In genomic region chr6:127971386-127971785, GRCh38 we compare ENCODE assay signal across 18 cellular contexts.
DNase-seq lines count a peak whose midpoint lies in the region; ATAC-seq and TF ChIP-seq lines count a peak whose summit lies in the region.
"Had no signal": no experiment of that assay in that cellular context is flagged by ENCODE, and none has a peak within 500 bp of the region (broad histone marks: within the 10 kb centered on the region; RNA-seq: fewer than 3 reads in every experiment).

No MANE protein-coding gene starts in this region.

- no peaks in the 10 kb centered on the region for H3K9me3 Mint-ChIP-seq in CD8-positive, alpha-beta T cell
- H3K9me3 Mint-ChIP-seq in GM23338 (no peaks in the 10 kb centered on the region), endodermal cell (no peaks in the 10 kb centered on the region)
- H3K9me3 Mint-ChIP-seq in T-helper 2 cell treated with Interferon-gamma antibody and Interleukin-4, amounts not matched to agents 5 μg/mL and 100 μg/mL, for 36 hours: peaks cover 37% of the 10 kb centered on the region

- H3K9me2 ChIP-seq in GM23338 (ENCODE audit: insufficient read depth): no peaks in the 10 kb centered on the region

- H3K4me1 Mint-ChIP-seq in CD8-positive, alpha-beta T cell (ENCODE audit: low read depth): peaks cover 82% of the 10 kb centered on the region
- H3K4me1 Mint-ChIP-seq in GM23338 (peaks cover 2% of the 10 kb centered on the region; the same call in 1 of the 3 replicates), endodermal cell (no peaks in the 10 kb centered on the region)
- H3K4me1 Mint-ChIP-seq in T-helper 2 cell treated with Interferon-gamma antibody and Interleukin-4, amounts not matched to agents 5 μg/mL and 100 μg/mL, for 36 hours (ENCODE audit: low read depth): peaks cover 61% of the 10 kb centered on the region

- 93 to 97% methylated on average over 2 of the region's 2 CpGs for WGBS in endodermal cell (ENCODE audit: insufficient coverage in 1 of 2, insufficient read length in 1 of 2), 2 experiments
- WGBS in ovary, 3 donors: 93 to 97% (median 95%) methylated on average over 2 of the region's 2 CpGs

- H3K27me3 ChIP-seq in CD8-positive, alpha-beta T cell (ENCODE audit: insufficient read depth, low read length): no peaks in the 10 kb centered on the region
- no peaks in the 10 kb centered on the region for H3K27me3 ChIP-seq in GM23338 (ENCODE audit: insufficient read depth)
- H3K27me3 ChIP-seq in endodermal cell (ENCODE audit: control insufficient read depth, insufficient read depth, low read length, poor library complexity, severe bottlenecking): no peaks in the 10 kb centered on the region
- H3K27me3 ChIP-seq in foreskin keratinocyte: no peaks in the 10 kb centered on the region
- no peaks in the 10 kb centered on the region for H3K27me3 ChIP-seq in ovary
- H3K27me3 ChIP-seq: ascending aorta, BLaER1, tibial artery had no signal

- H3K36me3 ChIP-seq in CD8-positive, alpha-beta T cell (ENCODE audit: insufficient read depth, low read length): no peaks in the 10 kb centered on the region
- peaks cover 4% of the 10 kb centered on the region; the same call in 1 of the 2 replicates for H3K36me3 ChIP-seq in GM23338 (ENCODE audit: insufficient read depth)
- H3K36me3 ChIP-seq in endodermal cell (ENCODE audit: control insufficient read depth, insufficient read depth, low read length): peaks cover 46% of the 10 kb centered on the region
- H3K36me3 ChIP-seq in ovary: no peaks in the 10 kb centered on the region

- peak overlapping the region; percentile 79 for H3K27ac ChIP-seq in CD8-positive, alpha-beta T cell (ENCODE audit: low read depth, low read length)
- H3K27ac ChIP-seq in GM23338 (ENCODE audit: low read depth): no peak overlapping the region
- no peak overlapping the region for H3K27ac ChIP-seq in endodermal cell (ENCODE audit: low read depth, low read length)
- no peak overlapping the region for H3K27ac ChIP-seq in foreskin keratinocyte
- no peak overlapping the region for H3K27ac ChIP-seq in ovary
- H3K27ac ChIP-seq: ascending aorta, BLaER1, coronary artery, tibial artery had no signal

- no peaks in the 10 kb centered on the region for H4K20me1 ChIP-seq in GM23338 (replicated peaks; ENCODE audit: insufficient read depth)
- H4K20me1 ChIP-seq: BLaER1 had no signal

- CTCF ChIA-PET in CD8-positive, alpha-beta T cell (lab: Charles Lee): interaction anchor here (1.0 to 2.6 kb wide), 3 partner anchors 53 to 116 kb away, joined by 6 to 8 read pairs (median 8); partner anchors contain the start of gene THEMIS

- TF ChIP-seq POLR2A in ovary (IDR thresholded peaks at IDR 0.05): no peak

- DNase-seq in CD8-positive, alpha-beta T cell: no peak
- no peak for DNase-seq in GM23338 (ENCODE audit: low spot score)
- DNase-seq in T-helper 2 cell treated with Interferon-gamma antibody and Interleukin-4, amounts not matched to agents 5 μg/mL and 100 μg/mL, for 36 hours (ENCODE audit: low spot score): no peak
- DNase-seq in endodermal cell: no peak
- no peak for DNase-seq in foreskin keratinocyte
- DNase-seq in ovary: no peak
- DNase-seq: DMS79 treated with DMSO at 0.1 percent for 48 hours, kidney, MM.1S, NCI-H2029 treated with DMSO at 0.1 percent for 48 hours, NCI-H69, tibial artery had no signal

- H3K27ac Mint-ChIP-seq in CD8-positive, alpha-beta T cell: peak overlapping the region; percentile 97
- H3K27ac Mint-ChIP-seq in GM23338 (peak overlapping the region; percentile 35; the same call in 1 of the 2 replicates), endodermal cell (peak overlapping the region; percentile 2)
- peak overlapping the region; percentile 97 for H3K27ac Mint-ChIP-seq in T-helper 2 cell treated with Interferon-gamma antibody and Interleukin-4, amounts not matched to agents 5 μg/mL and 100 μg/mL, for 36 hours

- peaks cover 79% of the 10 kb centered on the region for H3K4me1 ChIP-seq in CD8-positive, alpha-beta T cell (ENCODE audit: insufficient read depth, low read length)
- no peaks in the 10 kb centered on the region for H3K4me1 ChIP-seq in GM23338 (ENCODE audit: insufficient read depth)
- H3K4me1 ChIP-seq in endodermal cell (ENCODE audit: control insufficient read depth, insufficient read depth, low read length): no peaks in the 10 kb centered on the region
- H3K4me1 ChIP-seq in foreskin keratinocyte: peaks cover 34% of the 10 kb centered on the region
- H3K4me1 ChIP-seq in ovary (ENCODE audit: insufficient read depth): no peaks in the 10 kb centered on the region
- H3K4me1 ChIP-seq: ascending aorta, BLaER1, tibial artery had no signal

- POLR2A ChIA-PET in CD8-positive, alpha-beta T cell (lab: Charles Lee): interaction anchor here (1.2 to 1.8 kb wide), 7 partner anchors 10 to 77 kb away, joined by 3 to 15 read pairs (median 4); partner anchors contain the start of gene THEMIS

- peak overlapping the region; percentile 35 for H3K4me3 ChIP-seq in CD8-positive, alpha-beta T cell (ENCODE audit: low read depth, low read length)
- H3K4me3 ChIP-seq in GM23338 (no peak overlapping the region), endodermal cell (ENCODE audit: low read length) (no peak overlapping the region), ovary (no peak overlapping the region)
- H3K4me3 ChIP-seq: ascending aorta, BLaER1, coronary artery, tibial artery had no signal

- no peaks in the 10 kb centered on the region for H3K9me3 ChIP-seq in CD8-positive, alpha-beta T cell (ENCODE audit: low read length)
- H3K9me3 ChIP-seq in endodermal cell (ENCODE audit: control insufficient read depth, low read length) (no peaks in the 10 kb centered on the region), ovary (no peaks in the 10 kb centered on the region)
- H3K9me3 ChIP-seq: ascending aorta, BLaER1, tibial artery had no signal

- ATAC-seq in CD8-positive, alpha-beta T cell: no peak
- ATAC-seq in GM23338: no peak
- no peak for ATAC-seq in GM19455 (IDR thresholded peaks at IDR 0.05; ENCODE audit: unreplicated experiment)
- no peak for ATAC-seq in foreskin keratinocyte
- no peak for ATAC-seq in HG02759 (IDR thresholded peaks at IDR 0.05; ENCODE audit: unreplicated experiment)
- ATAC-seq: sciatic nerve had no signal

- no peaks in the 10 kb centered on the region for H3K36me3 Mint-ChIP-seq in CD8-positive, alpha-beta T cell
- H3K36me3 Mint-ChIP-seq in GM23338 (ENCODE audit: low read depth): peaks cover 6% of the 10 kb centered on the region; the same call in 2 of the 3 replicates
- H3K36me3 Mint-ChIP-seq in T-helper 2 cell treated with Interferon-gamma antibody and Interleukin-4, amounts not matched to agents 5 μg/mL and 100 μg/mL, for 36 hours (ENCODE audit: low read depth): peaks cover 47% of the 10 kb centered on the region
- peaks cover 21% of the 10 kb centered on the region for H3K36me3 Mint-ChIP-seq in endodermal cell (ENCODE audit: low read depth)

- H3K27me3 Mint-ChIP-seq in CD8-positive, alpha-beta T cell (ENCODE audit: low read depth): no peaks in the 10 kb centered on the region
- H3K27me3 Mint-ChIP-seq in GM23338 (ENCODE audit: insufficient read depth, low read depth, poor library complexity): no peaks in the 10 kb centered on the region
- no peaks in the 10 kb centered on the region for H3K27me3 Mint-ChIP-seq in T-helper 2 cell treated with Interferon-gamma antibody and Interleukin-4, amounts not matched to agents 5 μg/mL and 100 μg/mL, for 36 hours (ENCODE audit: low read depth)
- H3K27me3 Mint-ChIP-seq in endodermal cell (ENCODE audit: insufficient read depth): no peaks in the 10 kb centered on the region

- H3K9ac ChIP-seq in endodermal cell (ENCODE audit: extremely low read depth, low read length, poor library complexity, severe bottlenecking): no peak overlapping the region
- H3K9ac ChIP-seq: BLaER1 had no signal

- intact Hi-C loops in CD8-positive, alpha-beta T cell (cut with DNase I, micrococcal nuclease): loop anchor here (2.0 to 10.0 kb wide), 7 partner anchors 21 to 283 kb away; no protein-coding TSS in a partner anchor
- intact Hi-C loops in ovary (cut with DNase I): no loop called here

- no peaks in the 10 kb centered on the region for H3K79me2 ChIP-seq in GM23338 (replicated peaks; ENCODE audit: insufficient read depth)

- H2AFZ ChIP-seq in GM23338: no peak overlapping the region

- peak overlapping the region; percentile 84 for H3K4me3 Mint-ChIP-seq in CD8-positive, alpha-beta T cell
- H3K4me3 Mint-ChIP-seq in GM23338 (no peak overlapping the region), endodermal cell (no peak overlapping the region)
- H3K4me3 Mint-ChIP-seq in T-helper 2 cell treated with Interferon-gamma antibody and Interleukin-4, amounts not matched to agents 5 μg/mL and 100 μg/mL, for 36 hours: peak overlapping the region; percentile 78

- TF ChIP-seq CTCF in CD8-positive, alpha-beta T cell (IDR thresholded peaks at IDR 0.05): no peak
- no peak for TF ChIP-seq CTCF in GM23338 (conservative IDR thresholded peaks at IDR 0.05; ENCODE audit: low read depth in 2 of 2)
- no peak for TF ChIP-seq CTCF in endodermal cell (conservative IDR thresholded peaks at IDR 0.05)
- no peak for TF ChIP-seq CTCF in foreskin keratinocyte (conservative IDR thresholded peaks at IDR 0.05)
- TF ChIP-seq CTCF in ovary (IDR thresholded peaks at IDR 0.05): no peak

- H3F3A ChIP-seq in GM23338 (replicated peaks; ENCODE audit: low read depth): no peaks in the 10 kb centered on the region

- H3K4me2 ChIP-seq in GM23338: no peak overlapping the region
- H3K4me2 ChIP-seq: BLaER1 had no signal

- TF ChIP-seq EP300 in ovary (IDR thresholded peaks at IDR 0.05): no peak

TF ChIP-seq in GM23338, 12 proteins besides CTCF, POLR2A, EP300 and RAD21:
- TF ChIP-seq POLR2AphosphoS5 (IDR thresholded peaks at IDR 0.05; ENCODE audit: low read depth): no peak
- no peak for TF ChIP-seq ETS1 (IDR thresholded peaks at IDR 0.05)

Comparison
In these comparisons a context has a peak if more than half of its experiments do, and no peak if none do; other contexts are left out.
1. H3K27ac Mint-ChIP-seq: peak in every context shown above with its lines; median percentile 97 in CD8-positive, alpha-beta T cell; 97 in T-helper 2 cell treated with Interferon-gamma antibody and Interleukin-4, amounts not matched to agents 5 μg/mL and 100 μg/mL, for 36 hours; 35 in GM23338; 2 in endodermal cell.
2. H3K4me3 Mint-ChIP-seq: peak in CD8-positive, alpha-beta T cell (single experiment) and T-helper 2 cell treated with Interferon-gamma antibody and Interleukin-4, amounts not matched to agents 5 μg/mL and 100 μg/mL, for 36 hours (single experiment); none in GM23338 (single experiment) and endodermal cell (single experiment).
3. intact Hi-C loops: an anchor here in CD8-positive, alpha-beta T cell (2.0 to 10.0 kb wide); none called in ovary.